Comparison of ENCODE assay signal across 1 cellular context in genomic region chr19:35164418-35164817, GRCh38.
TF ChIP-seq lines count a peak whose summit lies in the region.

No MANE protein-coding gene starts in this region.

TF ChIP-seq in K562, 482 proteins besides CTCF, POLR2A, EP300 and RAD21:
- TF ChIP-seq KDM1A (IDR thresholded peaks at IDR 0.05) (peak in 1 of 2 experiments; percentile 38; a peak in 1 of 4 replicates), HDAC1 (IDR thresholded peaks at IDR 0.05) (peak in 1 of 2 experiments; percentile 52; a peak in 1 of 4 replicates), ZNF197 (CRISPR knock-in tag; IDR thresholded peaks at IDR 0.05; ENCODE audit: low read depth) (0 out of 2 replicates have a peak, but pooled peaks have one; percentile 1), TAF9B (IDR thresholded peaks at IDR 0.05; ENCODE audit: partially characterized antibody) (peak; percentile 57), DACH1 (IDR thresholded peaks at IDR 0.05; ENCODE audit: partially characterized antibody) (peak; percentile 50), ELF4 (CRISPR knock-in tag; IDR thresholded peaks at IDR 0.05) (0 out of 2 replicates have a peak, but pooled peaks have one; percentile 30), DPF2 (IDR thresholded peaks at IDR 0.05) (peak; percentile 50), FOXA3 (CRISPR knock-in tag; conservative IDR thresholded peaks at IDR 0.05 in 1 of 2, IDR thresholded peaks at IDR 0.05 in 1 of 2) (0 out of 4 replicates have a peak, but pooled peaks of 1 of the 2 experiments have one; percentile 12), NRF1 (conservative IDR thresholded peaks at IDR 0.05 in 1 of 2, IDR thresholded peaks at IDR 0.05 in 1 of 2) (peak; percentile 24 to 26; a peak in 1 of 4 replicates), NCOR1 (IDR thresholded peaks at IDR 0.05) (0 out of 2 replicates have a peak, but pooled peaks have one; percentile 3), HMBOX1 (IDR thresholded peaks at IDR 0.05) (0 out of 2 replicates have a peak, but pooled peaks have one; percentile 50), SIN3A (IDR thresholded peaks at IDR 0.05; ENCODE audit: borderline replicate concordance in 2 of 2, control insufficient read depth in 1 of 2, low read depth in 2 of 2, low read length in 2 of 2) (0 out of 4 replicates have a peak, but pooled peaks of 1 of the 2 experiments have one; percentile 29), CBFA2T3 (IDR thresholded peaks at IDR 0.05) (peak; percentile 34; the same call in 1 of the 2 replicates), ZBED1 (IDR thresholded peaks at IDR 0.05) (no peak), ZNF24 (IDR thresholded peaks at IDR 0.05) (peak; percentile 15; the same call in 1 of the 2 replicates), RB1 (IDR thresholded peaks at IDR 0.05; ENCODE audit: low read depth) (no peak), TARDBP (IDR thresholded peaks at IDR 0.05) (no peak), ARID1B (IDR thresholded peaks at IDR 0.05) (peak; percentile 40; the same call in 1 of the 2 replicates)
- TF ChIP-seq, protein P1, sequence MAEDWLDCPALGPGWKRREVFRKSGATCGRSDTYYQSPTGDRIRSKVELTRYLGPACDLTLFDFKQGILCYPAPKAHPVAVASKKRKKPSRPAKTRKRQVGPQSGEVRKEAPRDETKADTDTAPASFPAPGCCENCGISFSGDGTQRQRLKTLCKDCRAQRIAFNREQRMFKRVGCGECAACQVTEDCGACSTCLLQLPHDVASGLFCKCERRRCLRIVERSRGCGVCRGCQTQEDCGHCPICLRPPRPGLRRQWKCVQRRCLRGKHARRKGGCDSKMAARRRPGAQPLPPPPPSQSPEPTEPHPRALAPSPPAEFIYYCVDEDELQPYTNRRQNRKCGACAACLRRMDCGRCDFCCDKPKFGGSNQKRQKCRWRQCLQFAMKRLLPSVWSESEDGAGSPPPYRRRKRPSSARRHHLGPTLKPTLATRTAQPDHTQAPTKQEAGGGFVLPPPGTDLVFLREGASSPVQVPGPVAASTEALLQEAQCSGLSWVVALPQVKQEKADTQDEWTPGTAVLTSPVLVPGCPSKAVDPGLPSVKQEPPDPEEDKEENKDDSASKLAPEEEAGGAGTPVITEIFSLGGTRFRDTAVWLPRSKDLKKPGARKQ (CRISPR knock-in tag; IDR thresholded peaks at IDR 0.05), result no peak
- TF ChIP-seq, protein P2, sequence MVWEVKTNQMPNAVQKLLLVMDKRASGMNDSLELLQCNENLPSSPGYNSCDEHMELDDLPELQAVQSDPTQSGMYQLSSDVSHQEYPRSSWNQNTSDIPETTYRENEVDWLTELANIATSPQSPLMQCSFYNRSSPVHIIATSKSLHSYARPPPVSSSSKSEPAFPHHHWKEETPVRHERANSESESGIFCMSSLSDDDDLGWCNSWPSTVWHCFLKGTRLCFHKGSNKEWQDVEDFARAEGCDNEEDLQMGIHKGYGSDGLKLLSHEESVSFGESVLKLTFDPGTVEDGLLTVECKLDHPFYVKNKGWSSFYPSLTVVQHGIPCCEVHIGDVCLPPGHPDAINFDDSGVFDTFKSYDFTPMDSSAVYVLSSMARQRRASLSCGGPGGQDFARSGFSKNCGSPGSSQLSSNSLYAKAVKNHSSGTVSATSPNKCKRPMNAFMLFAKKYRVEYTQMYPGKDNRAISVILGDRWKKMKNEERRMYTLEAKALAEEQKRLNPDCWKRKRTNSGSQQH (CRISPR knock-in tag; IDR thresholded peaks at IDR 0.05), result 0 out of 2 replicates have a peak, but pooled peaks have one; percentile 16
